In the genomic region with DNA sequence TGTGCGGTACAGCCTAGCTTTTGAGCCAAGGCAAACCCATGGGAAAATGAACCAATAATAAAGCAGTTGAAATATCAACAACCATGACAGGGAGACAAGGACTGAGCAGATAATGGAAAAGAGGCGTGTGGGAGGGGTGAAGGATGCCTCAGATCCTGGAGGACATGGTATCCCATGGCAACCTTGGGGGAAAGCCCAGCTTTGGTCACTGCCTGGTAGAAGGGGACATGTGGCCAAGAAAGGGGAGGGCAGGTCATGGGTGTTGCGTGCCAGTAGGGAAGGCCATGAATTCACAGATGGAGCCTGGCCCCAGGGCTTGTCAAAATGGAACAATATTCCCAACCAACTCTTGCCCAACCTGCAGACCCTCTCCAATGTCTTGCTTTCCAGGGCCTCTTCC, we compare ENCODE assay signal across 1 cellular context.
TF ChIP-seq lines count a peak whose summit lies in the region.

No MANE protein-coding gene starts in this region.

TF ChIP-seq in IMR-90, 13 proteins besides CTCF, POLR2A, EP300 and RAD21:
- TF ChIP-seq MXI1 (IDR thresholded peaks at IDR 0.05; ENCODE audit: borderline replicate concordance, low read depth, low read length) (no peak), RFX5 (IDR thresholded peaks at IDR 0.05; ENCODE audit: low read depth, low read length) (no peak), MAZ (IDR thresholded peaks at IDR 0.05; ENCODE audit: borderline replicate concordance, low read depth, low read length) (no peak), BHLHE40 (IDR thresholded peaks at IDR 0.05; ENCODE audit: low read depth, low read length) (no peak), MAFK (IDR thresholded peaks at IDR 0.05; ENCODE audit: low read depth, low read length) (no peak), FOS (IDR thresholded peaks at IDR 0.05; ENCODE audit: low read depth, low read length) (no peak), RCOR1 (IDR thresholded peaks at IDR 0.05; ENCODE audit: insufficient replicate concordance, low read length) (no peak), SMC3 (IDR thresholded peaks at IDR 0.05; ENCODE audit: low read depth, low read length) (no peak), CEBPB (IDR thresholded peaks at IDR 0.05; ENCODE audit: low read depth, low read length) (no peak), CHD1 (IDR thresholded peaks at IDR 0.05; ENCODE audit: low read depth, low read length) (no peak), NFE2L2 (IDR thresholded peaks at IDR 0.05; ENCODE audit: low read depth, low read length) (no peak), USF2 (IDR thresholded peaks at IDR 0.05; ENCODE audit: low read depth, low read length) (no peak)
- TF ChIP-seq, protein P1, sequence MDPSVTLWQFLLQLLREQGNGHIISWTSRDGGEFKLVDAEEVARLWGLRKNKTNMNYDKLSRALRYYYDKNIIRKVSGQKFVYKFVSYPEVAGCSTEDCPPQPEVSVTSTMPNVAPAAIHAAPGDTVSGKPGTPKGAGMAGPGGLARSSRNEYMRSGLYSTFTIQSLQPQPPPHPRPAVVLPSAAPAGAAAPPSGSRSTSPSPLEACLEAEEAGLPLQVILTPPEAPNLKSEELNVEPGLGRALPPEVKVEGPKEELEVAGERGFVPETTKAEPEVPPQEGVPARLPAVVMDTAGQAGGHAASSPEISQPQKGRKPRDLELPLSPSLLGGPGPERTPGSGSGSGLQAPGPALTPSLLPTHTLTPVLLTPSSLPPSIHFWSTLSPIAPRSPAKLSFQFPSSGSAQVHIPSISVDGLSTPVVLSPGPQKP (IDR thresholded peaks at IDR 0.05; ENCODE audit: borderline replicate concordance, low read depth, low read length), result no peak
TF ChIP-seq in IMR-90: peak in this region for 0.
